In the genomic region with DNA sequence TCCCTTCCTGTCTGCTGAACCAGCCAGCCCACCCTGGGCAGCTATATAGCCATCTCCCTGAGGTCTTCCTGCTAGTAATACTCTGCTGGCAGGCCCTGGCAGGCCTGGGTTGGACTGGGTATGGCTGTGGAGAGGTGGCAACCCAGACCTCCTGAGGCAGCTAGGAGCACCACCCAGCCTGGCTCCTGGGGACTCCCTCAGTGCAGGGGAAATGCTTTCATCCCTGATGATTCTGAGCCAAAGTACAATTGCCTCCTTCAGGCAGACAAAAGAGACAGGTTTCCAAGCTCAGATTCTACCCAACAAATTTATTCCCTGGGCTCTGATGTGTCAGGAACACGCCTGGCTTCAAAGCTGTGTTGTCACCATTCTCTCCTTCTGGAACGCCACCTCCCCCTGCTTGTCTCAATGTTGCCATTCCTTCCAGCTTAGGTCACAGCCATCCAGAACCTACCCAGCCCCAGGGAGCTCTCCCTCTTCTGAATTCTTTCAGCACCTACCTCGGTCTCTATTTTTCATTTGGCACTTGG, we compare ENCODE assay signal across 11 cellular contexts. TPM values are rescaled to one million over a fixed set of nuclear protein-coding genes. Genes with fewer than 3 reads are reported as not detected.
A peak's percentile ranks its signal among the peaks of the same experiment; 100 is the strongest.
DNase-seq lines count a peak whose midpoint lies in the region; ATAC-seq and TF ChIP-seq lines count a peak whose summit lies in the region.
"Had no signal": no experiment of that assay in that cellular context is flagged by ENCODE, and none has a peak within 500 bp of the region (broad histone marks: within the 10 kb centered on the region; RNA-seq: fewer than 3 reads in every experiment).

No MANE protein-coding gene starts in this region.

- H3K4me3 ChIP-seq in HUES64 (ENCODE audit: low read length): no peak overlapping the region
- H3K4me3 ChIP-seq in lower lobe of right lung: no peak overlapping the region

- H3K27ac ChIP-seq in HUES64 (ENCODE audit: low read depth, low read length) (peak overlapping the region; percentile 59), caudate nucleus (ENCODE audit: low read depth, low read length) (peak overlapping the region; percentile 77), lower lobe of right lung (peak overlapping the region; percentile 78)

- TF ChIP-seq CTCF in lower lobe of right lung (IDR thresholded peaks at IDR 0.05): no peak

- H3K27me3 ChIP-seq in HUES64 (ENCODE audit: insufficient read depth, low read length) (no peaks in the 10 kb centered on the region), lower lobe of right lung (ENCODE audit: low read depth) (no peaks in the 10 kb centered on the region)

- intact Hi-C loops in lower lobe of right lung (cut with DNase I): no loop called here

- DNase-seq in A172 (ENCODE audit: low spot score) (peak; percentile 95), caudate nucleus (lab: John Stamatoyannopoulos, UW) (peak in 4 of 61 donors; percentile 21 to 71 (median 40)), lower lobe of right lung (no peak), NCI-H1694 treated with DMSO at 0.1 percent for 48 hours (lab: John Stamatoyannopoulos, UW) (no peak), erythroblast (lab: John Stamatoyannopoulos, UW) (no peak)
- DNase-seq: NCI-H1930 had no signal

- H3K9ac ChIP-seq in HUES64 (ENCODE audit: low read depth, low read length): peak overlapping the region; percentile 12; the same call in 1 of the 2 replicates

- no peaks in the 10 kb centered on the region for H3K36me3 ChIP-seq in HUES64 (ENCODE audit: insufficient read depth, low read length)
- no peaks in the 10 kb centered on the region for H3K36me3 ChIP-seq in lower lobe of right lung

- TF ChIP-seq POLR2A in erythroblast (IDR thresholded peaks at IDR 0.05; ENCODE audit: low read length): no peak

- 19% methylated on average over 3 of the region's 3 CpGs for WGBS in HUES64

- ATAC-seq in lower lobe of right lung (peak; percentile 8 to 51), GM18907 (IDR thresholded peaks at IDR 0.05; ENCODE audit: unreplicated experiment) (no peak), HG03342 (IDR thresholded peaks at IDR 0.05; ENCODE audit: unreplicated experiment) (no peak)

- H3K4me1 ChIP-seq in HUES64 (ENCODE audit: insufficient read depth, low read length) (peaks cover 20% of the 10 kb centered on the region), lower lobe of right lung (peaks cover 14% of the 10 kb centered on the region)

- no peaks in the 10 kb centered on the region for H3K9me3 ChIP-seq in HUES64 (ENCODE audit: insufficient read depth, low read depth, low read length)
- H3K9me3 ChIP-seq in lower lobe of right lung: no peaks in the 10 kb centered on the region

RNA-seq across cellular contexts. Expression of gene DNAJB2, which starts 4.7 kb away (rescaled TPM):
- total RNA-seq in A172 (2014; rRNA removed; shearing (Covaris generic)): 27.5 and 40.7 TPM in 2 replicates
- 18.5 TPM for polyA plus RNA-seq in HUES64 (2013, experiment 1 of 2)
- polyA plus RNA-seq in HUES64 (2013, experiment 2 of 2): 19.0 TPM
- 76.6 TPM for total RNA-seq in lower lobe of right lung

RNA-seq across cellular contexts. Expression of gene TUBA4A, which starts 20.7 kb away (rescaled TPM):
- total RNA-seq in A172 (2014; rRNA removed; shearing (Covaris generic)): 106 and 115 TPM in 2 replicates
- polyA plus RNA-seq in HUES64 (2013, experiment 1 of 2): 27.3 TPM
- polyA plus RNA-seq in HUES64 (2013, experiment 2 of 2): 32.2 TPM
- total RNA-seq in lower lobe of right lung: 35.0 TPM

RNA-seq across cellular contexts. Expression of gene TUBA4B, which starts 21.4 kb away (rescaled TPM):
- total RNA-seq in A172 (2014; rRNA removed; shearing (Covaris generic)): not detected in 2 replicates
- not detected for polyA plus RNA-seq in HUES64 (2013, experiment 1 of 2)
- 0.19 TPM for polyA plus RNA-seq in HUES64 (2013, experiment 2 of 2)
- 3.5 TPM for total RNA-seq in lower lobe of right lung
- total RNA-seq: activated CD8-positive, alpha-beta memory T cell treated with anti-CD3 and anti-CD28 coated beads for 36 hours had no signal
- polyA plus RNA-seq: CD14-positive monocyte had no signal

RNA-seq across cellular contexts. Expression of gene STK16, which starts 29.2 kb away (rescaled TPM):
- 16.3 and 23.1 TPM in 2 replicates for total RNA-seq in A172 (2014; rRNA removed; shearing (Covaris generic))
- polyA plus RNA-seq in HUES64 (2013, experiment 1 of 2): 18.8 TPM
- polyA plus RNA-seq in HUES64 (2013, experiment 2 of 2): 19.5 TPM
- total RNA-seq in lower lobe of right lung: 26.7 TPM

RNA-seq across cellular contexts. Expression of gene GLB1L, which starts 29.2 kb away (rescaled TPM):
- 9.6 and 12.1 TPM in 2 replicates for total RNA-seq in A172 (2014; rRNA removed; shearing (Covaris generic))
- 3.2 TPM for polyA plus RNA-seq in HUES64 (2013, experiment 1 of 2)
- polyA plus RNA-seq in HUES64 (2013, experiment 2 of 2): 5.6 TPM
- total RNA-seq in lower lobe of right lung: 12.6 TPM

Comparison
In these comparisons a context has a peak if more than half of its experiments do, and no peak if none do; other contexts are left out.
1. ATAC-seq: peak in lower lobe of right lung (2 of 2); none in GM18907 (single experiment) and HG03342 (single experiment).
2. Peak in every context shown above with its lines, with median percentiles within 50 percentile points of each other: H3K27ac ChIP-seq.